ENCODE assay signal across 14 cellular contexts in the genomic region with DNA sequence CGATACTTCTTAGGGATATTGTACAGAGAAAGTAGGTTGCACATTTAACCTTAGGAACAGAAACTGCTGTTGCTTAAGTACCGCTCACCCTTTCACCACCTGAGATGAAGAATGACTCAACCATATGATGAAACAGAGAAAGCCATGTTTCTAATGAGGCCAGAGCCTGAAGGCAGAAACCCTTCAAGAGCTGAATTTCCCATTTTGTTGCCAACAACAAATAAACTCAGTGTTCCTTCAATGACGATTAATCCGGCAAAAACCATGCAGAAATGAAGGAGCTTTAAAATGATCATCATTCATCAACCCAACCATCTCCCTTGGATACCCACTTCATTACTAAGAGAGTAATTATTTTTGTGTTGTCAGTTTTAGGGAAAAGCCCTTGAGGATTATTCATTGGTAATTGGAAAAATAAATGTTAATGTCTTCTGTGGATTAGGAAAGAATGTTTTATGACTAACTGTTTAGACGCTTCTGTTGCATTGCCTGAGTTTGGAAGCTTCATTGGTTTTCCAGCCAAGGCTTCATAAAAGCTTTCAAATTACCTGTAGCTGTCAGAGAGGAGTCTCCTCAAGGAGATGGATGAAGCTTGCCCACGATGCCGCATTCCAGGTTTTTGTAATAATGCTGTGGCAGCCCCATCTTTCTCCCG.
A peak's percentile ranks its signal among the peaks of the same experiment; 100 is the strongest.
DNase-seq lines count a peak whose midpoint lies in the region; ATAC-seq, FAIRE-seq and TF ChIP-seq lines count a peak whose summit lies in the region.
"Had no signal": no experiment of that assay in that cellular context is flagged by ENCODE, and none has a peak within 500 bp of the region (broad histone marks: within the 10 kb centered on the region; RNA-seq: fewer than 3 reads in every experiment).

No MANE protein-coding gene starts in this region.

- no peak overlapping the region for H3K4ac ChIP-seq in mesendoderm (ENCODE audit: low read depth, low read length)

- BruUV-seq in GM12878 (replicated peaks; lab: Mats Ljungman, UMichigan) = no TSS peak

- no peak overlapping the region for H2AFZ ChIP-seq in GM12878 (ENCODE audit: control insufficient read depth, low read depth, low read length)

- H3K23ac ChIP-seq in mesendoderm (ENCODE audit: low read length) = no peak overlapping the region

- CTCF ChIA-PET in GM12878 (lab: Yijun Ruan, JAX) = interaction anchor here (1.5 kb wide), 1 partner anchor 10 kb away, joined by 3 read pairs; no protein-coding TSS in a partner anchor

- H3K9ac ChIP-seq in GM12878 (ENCODE audit: control insufficient read depth, insufficient read depth, low read length) (no peak overlapping the region), mesendoderm (ENCODE audit: low read length) (no peak overlapping the region)

- no peak overlapping the region for H2BK15ac ChIP-seq in mesendoderm (replicated peaks; ENCODE audit: low read depth)

- H3K27me3 ChIP-seq in GM12878 (replicated peaks in 1 of 2; ENCODE audit: control insufficient read depth in 2 of 2, insufficient read depth in 2 of 2, low read length in 1 of 2) = peaks cover 4% of the 10 kb centered on the region in 2 experiments; a peak in 3 of 4 replicates
- no peaks in the 10 kb centered on the region for H3K27me3 ChIP-seq in mesendoderm (ENCODE audit: insufficient read depth, low read length, poor library complexity)
- H3K27me3 ChIP-seq: sigmoid colon, upper lobe of left lung had no signal

- H3K18ac ChIP-seq in mesendoderm (ENCODE audit: low read length) = no peak overlapping the region

- H3K79me2 ChIP-seq in GM12878 (ENCODE audit: control insufficient read depth, insufficient read depth, low read length) (no peaks in the 10 kb centered on the region), mesendoderm (ENCODE audit: control insufficient read depth, insufficient read depth, low read length) (no peaks in the 10 kb centered on the region)

- no peak overlapping the region for H2AK5ac ChIP-seq in mesendoderm (ENCODE audit: low read length)

- peak; percentile 66 for DNase-seq in DMS79 treated with DMSO at 0.1 percent for 48 hours (lab: John Stamatoyannopoulos, UW)
- DNase-seq in MV-4-11 (lab: John Stamatoyannopoulos, UW) = peak; percentile 88
- no peak for DNase-seq in GM12878 (ENCODE audit: low read depth, low spot score)
- DNase-seq in mesendoderm = peak; percentile 45
- DNase-seq in NCI-H1930 (lab: John Stamatoyannopoulos, UW) = no peak
- no peak for DNase-seq in putamen (ENCODE audit: low spot score)
- DNase-seq: activated naive CD8-positive, alpha-beta T cell treated with anti-CD3 and anti-CD28 coated beads, Interleukin-2, amount 10 ng/mL, durations not matched to agents 7 days and 5 days; CD8-positive, alpha-beta T cell; naive thymus-derived CD4-positive, alpha-beta T cell; NCI-H526 treated with DMSO at 0.1 percent for 48 hours; sigmoid colon; upper lobe of left lung had no signal

- no peaks in the 10 kb centered on the region for H4K20me1 ChIP-seq in GM12878 (ENCODE audit: control insufficient read depth, insufficient read depth)

- RAD21 ChIA-PET in GM12878 (lab: Charles Lee; ENCODE audit: unreplicated experiment) = no interaction called here

- intact Hi-C loops in GM12878 (cut with micrococcal nuclease; ENCODE audit: unreplicated experiment) = no loop called here

- no peak overlapping the region for H4K8ac ChIP-seq in mesendoderm (ENCODE audit: low read depth, low read length)

- H3K56ac ChIP-seq in mesendoderm (ENCODE audit: low read length) = no peak overlapping the region

- POLR2A ChIA-PET in GM12878 (lab: Charles Lee) = no interaction called here

- H3K4me1 ChIP-seq in GM12878 (ENCODE audit: control insufficient read depth, insufficient read depth, low read length) (no peaks in the 10 kb centered on the region), mesendoderm (ENCODE audit: control insufficient read depth, low read depth, low read length) (no peaks in the 10 kb centered on the region)
- H3K4me1 ChIP-seq: sigmoid colon had no signal

- no peak for FAIRE-seq in GM12878 (lab: Jason Lieb, UNC)

- no peak overlapping the region for H3K4me3 ChIP-seq in GM12878
- H3K4me3 ChIP-seq in mesendoderm (ENCODE audit: low read length) = no peak overlapping the region
- H3K4me3 ChIP-seq: sigmoid colon, upper lobe of left lung had no signal

- H3K36me3 ChIP-seq in GM12878 (ENCODE audit: control insufficient read depth in 2 of 2, insufficient read depth in 2 of 2, low read length in 1 of 2) (no peaks in the 10 kb centered on the region), mesendoderm (ENCODE audit: control insufficient read depth, insufficient read depth, low read length) (no peaks in the 10 kb centered on the region)
- H3K36me3 ChIP-seq: sigmoid colon, upper lobe of left lung had no signal

- no peak overlapping the region for H3K4me2 ChIP-seq in GM12878 (ENCODE audit: control insufficient read depth, insufficient read depth)
- no peak overlapping the region for H3K4me2 ChIP-seq in mesendoderm (ENCODE audit: low read length)

- SMC1A ChIA-PET in GM12878 (lab: Charles Lee; ENCODE audit: uncharacterized antibody, unreplicated experiment) = no interaction called here

- no peak overlapping the region for H4K5ac ChIP-seq in mesendoderm (ENCODE audit: low read length)

- in situ Hi-C loops in GM12878 (cut with MboI) = no loop called here

- TF ChIP-seq EP300 in GM12878 (IDR thresholded peaks at IDR 0.05; ENCODE audit: borderline replicate concordance in 1 of 2, control insufficient read depth in 1 of 2, low read depth in 2 of 2, low read length in 2 of 2) = no peak

- ATAC-seq in GM12878 (peak; percentile 83), HG02981 (IDR thresholded peaks at IDR 0.05; ENCODE audit: unreplicated experiment) (no peak), HG02763 (IDR thresholded peaks at IDR 0.05; ENCODE audit: unreplicated experiment) (no peak)
- ATAC-seq: CD8-positive, alpha-beta T cell; naive thymus-derived CD4-positive, alpha-beta T cell had no signal

- TF ChIP-seq RAD21 in GM12878 (IDR thresholded peaks at IDR 0.05; ENCODE audit: insufficient read depth, low read depth, low read length) = no peak

- H3K27ac ChIP-seq in GM12878 (ENCODE audit: control insufficient read depth, insufficient read depth) (no peak overlapping the region), mesendoderm (ENCODE audit: low read depth, low read length) (no peak overlapping the region)
- H3K27ac ChIP-seq: sigmoid colon, upper lobe of left lung had no signal

- no peaks in the 10 kb centered on the region for H3K9me3 ChIP-seq in GM12878 (replicated peaks; ENCODE audit: control insufficient read depth, insufficient read depth, low read length)
- H3K9me3 ChIP-seq: sigmoid colon, upper lobe of left lung had no signal

- H2BK120ac ChIP-seq in mesendoderm (ENCODE audit: low read depth, low read length) = no peak overlapping the region

- TF ChIP-seq POLR2A in GM12878 (IDR thresholded peaks at IDR 0.05; ENCODE audit: low read depth, low read length) = no peak

- WGBS in GM12878 (ENCODE audit: insufficient coverage, insufficient replicate concordance, low lambda C conversion rate, missing lambda C conversion rate) = 52% methylated on average over 8 of the region's 8 CpGs
- WGBS in mesendoderm (ENCODE audit: extremely low coverage, insufficient coverage, low lambda C conversion rate) = no CpG with 5 or more reads among the region's 8 CpGs

- no peak for TF ChIP-seq CTCF in GM12878 (IDR thresholded peaks at IDR 0.05 in 2 of 3, conservative IDR thresholded peaks at IDR 0.05 in 1 of 3; ENCODE audit: control insufficient read depth in 2 of 3, extremely low read depth in 1 of 3, insufficient read depth in 1 of 3, low read depth in 3 of 3, low read length in 3 of 3)

- H3K79me1 ChIP-seq in mesendoderm (ENCODE audit: low read length) = no peaks in the 10 kb centered on the region

- H2BK5ac ChIP-seq in mesendoderm (ENCODE audit: low read length) = no peak overlapping the region

TF ChIP-seq in GM12878, 131 proteins besides CTCF, POLR2A, EP300 and RAD21 (continues in another document):
- TF ChIP-seq CBFB (IDR thresholded peaks at IDR 0.05; ENCODE audit: low read depth) (no peak), ZZZ3 (IDR thresholded peaks at IDR 0.05; ENCODE audit: control insufficient read depth, insufficient read length, low read depth) (no peak), POU2F2 (IDR thresholded peaks at IDR 0.05; ENCODE audit: borderline replicate concordance, low read depth, low read length) (no peak), ZBTB40 (IDR thresholded peaks at IDR 0.05; ENCODE audit: borderline replicate concordance) (no peak)

Comparison
In these comparisons a context has a peak if more than half of its experiments do, and no peak if none do; other contexts are left out.
1. DNase-seq: peak in DMS79 treated with DMSO at 0.1 percent for 48 hours (single experiment), MV-4-11 (single experiment) and mesendoderm (single experiment); none in GM12878 (single experiment), NCI-H1930 (0 of 2) and putamen (single experiment).